ENCODE assay signal across 30 cellular contexts in genomic region chr17:79669861-79670260, GRCh38. TPM values are rescaled to one million over a fixed set of nuclear protein-coding genes. Genes with fewer than 3 reads are reported as not detected.
"Had no signal": no experiment of that assay in that cellular context is flagged by ENCODE, and none has a peak within 500 bp of the region (broad histone marks: within the 10 kb centered on the region; RNA-seq: fewer than 3 reads in every experiment).

No MANE protein-coding gene starts in this region.

- H3K4me3 Mint-ChIP-seq: naive thymus-derived CD8-positive, alpha-beta T cell; nephron; neural crest cell; stimulated activated memory B cell treated with anti-CD40 and anti-IgM and Interleukin-4, amounts not matched to agents 10 μg/mL and 1 μg/mL and 100 μg/mL, for 72 hours; stimulated activated naive CD8-positive, alpha-beta T cell treated with anti-CD3 and anti-CD28 coated beads, Interleukin-15, amount 100 ng/mL, for 72 hours; type B pancreatic cell had no signal

- H3K36me3 Mint-ChIP-seq: type B pancreatic cell had no signal

- ATAC-seq: left cardiac atrium; left lobe of liver; lower lobe of right lung; naive thymus-derived CD8-positive, alpha-beta T cell; right cardiac atrium; sciatic nerve; stimulated activated memory B cell treated with anti-CD40 and anti-IgM and Interleukin-4, amounts not matched to agents 10 μg/mL and 1 μg/mL and 100 μg/mL, for 72 hours; stimulated activated naive CD8-positive, alpha-beta T cell treated with anti-CD3 and anti-CD28 coated beads, Interleukin-15, amount 100 ng/mL, for 72 hours had no signal

- H3K27me3 ChIP-seq: ovary, vagina had no signal

- DNase-seq: hippocampal formation; kidney glomerular epithelial cell; left cardiac atrium; lower lobe of right lung; mammary epithelial cell; mesenchymal stem cell; occipital lobe; ovary; small intestine; stimulated activated CD4-positive, alpha-beta T cell treated with anti-CD3 and anti-CD28 coated beads, Interleukin-1b, Interleukin-23, amount 100 ng/mL, for 48 hours; stimulated activated CD4-positive, alpha-beta T cell treated with anti-CD3 and anti-CD28 coated beads, Interleukin-2, amount 100 ng/mL, for 48 hours; stimulated activated CD4-positive, alpha-beta T cell treated with anti-CD3 and anti-CD28 coated beads, Interleukin-4, amount 100 ng/mL, for 4 hours; stimulated activated CD8-positive, alpha-beta memory T cell treated with anti-CD3 and anti-CD28 coated beads, Interleukin-4, amount 100 ng/mL, for 48 hours; stimulated activated naive CD4-positive, alpha-beta T cell treated with Interleukin-2 at 50 U/mL for 16 hours; stimulated activated naive CD8-positive, alpha-beta T cell treated with anti-CD3 and anti-CD28 coated beads, Interleukin-15, amount 100 ng/mL, for 72 hours; substantia nigra had no signal

- H3K27ac Mint-ChIP-seq: stimulated activated memory B cell treated with anti-CD40 and anti-IgM and Interleukin-4, amounts not matched to agents 10 μg/mL and 1 μg/mL and 100 μg/mL, for 72 hours; stimulated activated naive CD8-positive, alpha-beta T cell treated with anti-CD3 and anti-CD28 coated beads, Interleukin-15, amount 100 ng/mL, for 72 hours had no signal

- H3K4me1 Mint-ChIP-seq: neural crest cell had no signal

- H3K4me3 ChIP-seq: lower lobe of right lung, ovary, prostate gland, tibial nerve, vagina had no signal

- H3K36me3 ChIP-seq: lower lobe of right lung, neutrophil, ovary, prostate gland, tibial nerve, vagina had no signal

- H3K4me1 ChIP-seq: lower lobe of right lung, prostate gland, vagina had no signal

- H3K9me3 ChIP-seq: neutrophil, ovary, prostate gland, vagina had no signal

- H3K27ac ChIP-seq: lower lobe of right lung, neutrophil, ovary, prostate gland, tibial nerve, vagina had no signal

RNA-seq across cellular contexts. Expression of gene RBFOX3, which starts 59.0 kb away (rescaled TPM):
- total RNA-seq: left cardiac atrium; left lobe of liver; liver; lower lobe of right lung; mammary epithelial cell; naive thymus-derived CD8-positive, alpha-beta T cell; right cardiac atrium; sciatic nerve; tibial nerve had no signal
- polyA plus RNA-seq: keratinocyte; mammary epithelial cell; naive thymus-derived CD8-positive, alpha-beta T cell had no signal
